In genomic region chr20:49475979-49476378, GRCh38 we compare ENCODE assay signal across 2 cellular contexts.
TF ChIP-seq lines count a peak whose summit lies in the region.

No MANE protein-coding gene starts in this region.

TF ChIP-seq in HCT116, 20 proteins besides CTCF, POLR2A, EP300 and RAD21:
- TF ChIP-seq REST (IDR thresholded peaks at IDR 0.05; ENCODE audit: low read depth): no peak
- TF ChIP-seq ZBTB33 (IDR thresholded peaks at IDR 0.05; ENCODE audit: extremely low read depth, insufficient replicate concordance, low read length): no peak
- TF ChIP-seq ELF1 (IDR thresholded peaks at IDR 0.05; ENCODE audit: borderline replicate concordance, low read depth): no peak
- TF ChIP-seq ZNF274 (IDR thresholded peaks at IDR 0.05; ENCODE audit: low read depth, low read length): no peak
- TF ChIP-seq SP1 (IDR thresholded peaks at IDR 0.05; ENCODE audit: low read depth): no peak
- no peak for TF ChIP-seq EZH2phosphoT487 (IDR thresholded peaks at IDR 0.05; ENCODE audit: borderline replicate concordance)
- no peak for TF ChIP-seq FOSL1 (IDR thresholded peaks at IDR 0.05; ENCODE audit: low read depth)
- no peak for TF ChIP-seq CEBPB (IDR thresholded peaks at IDR 0.05; ENCODE audit: low read depth)
- no peak for TF ChIP-seq YY1 (IDR thresholded peaks at IDR 0.05; ENCODE audit: extremely low read depth, insufficient replicate concordance, low read depth, low read length)
- TF ChIP-seq SIN3A (IDR thresholded peaks at IDR 0.05; ENCODE audit: low read depth): no peak
- no peak for TF ChIP-seq ATF3 (IDR thresholded peaks at IDR 0.05)
- no peak for TF ChIP-seq EGR1 (IDR thresholded peaks at IDR 0.05; ENCODE audit: low read depth)
- TF ChIP-seq EZH2 (IDR thresholded peaks at IDR 0.05): no peak
- no peak for TF ChIP-seq POLR2AphosphoS5 (IDR thresholded peaks at IDR 0.05; ENCODE audit: low read depth, low read length)
- TF ChIP-seq MAX (IDR thresholded peaks at IDR 0.05): no peak
- no peak for TF ChIP-seq ZFX (IDR thresholded peaks at IDR 0.05)
- no peak for TF ChIP-seq JUND (IDR thresholded peaks at IDR 0.05)
- no peak for TF ChIP-seq SRF (IDR thresholded peaks at IDR 0.05; ENCODE audit: low read depth)

TF ChIP-seq in liver, 16 proteins besides CTCF, POLR2A, EP300 and RAD21 (continued from another document):
- no peak for TF ChIP-seq ZBTB33 (IDR thresholded peaks at IDR 0.05)
